31 cellular contexts compared by ENCODE assay signal in genomic region chr4:140603286-140603685, GRCh38. TPM values are rescaled to one million over a fixed set of nuclear protein-coding genes. Genes with fewer than 3 reads are reported as not detected.
DNase-seq lines count a peak whose midpoint lies in the region; ATAC-seq and TF ChIP-seq lines count a peak whose summit lies in the region.
"Had no signal": no experiment of that assay in that cellular context is flagged by ENCODE, and none has a peak within 500 bp of the region (broad histone marks: within the 10 kb centered on the region; RNA-seq: fewer than 3 reads in every experiment).

No MANE protein-coding gene starts in this region.

- intact Hi-C loops in Right ventricle myocardium superior (cut with DNase I) (no loop called here), heart right ventricle (cut with DNase I) (loop anchor here in 4 of 10 donors (5.0 to 10.0 kb wide), 4 partner anchors 78 to 242 kb away; partner anchors contain the start of gene ELMOD2 (in 2 of the 4))

- 38 to 64% methylated on average over 2 of the region's 2 CpGs for WGBS in heart right ventricle, 2 donors

- no peak overlapping the region for H3K27ac ChIP-seq in right atrium auricular region
- peak overlapping the region in 8 of 10 donors; percentile 18 to 80 (median 66) for H3K27ac ChIP-seq in heart right ventricle
- H3K27ac ChIP-seq: neutrophil, sigmoid colon, stomach, uterus had no signal

- peak; percentile 43 for ATAC-seq in Right ventricle myocardium superior (ENCODE audit: poor library complexity)
- peak; percentile 67 to 91 (median 80) for ATAC-seq in heart right ventricle
- no peak for ATAC-seq in HG03135 (IDR thresholded peaks at IDR 0.05; ENCODE audit: unreplicated experiment)
- ATAC-seq: activated CD4-positive, CD25-positive, alpha-beta regulatory T cell treated with anti-CD3 and anti-CD28 coated beads, Interleukin-2, amount 50 U/mL, for 24 hours; activated T-cell treated with anti-CD3 and anti-CD28 coated beads, Interleukin-2, amount 50 U/mL, for 72 hours; SK-N-SH treated with all-trans-retinoic acid at 6 μM for 48 hours; T-helper 17 cell had no signal

- H3K36me3 ChIP-seq in right atrium auricular region (no peaks in the 10 kb centered on the region), heart right ventricle (no peaks in the 10 kb centered on the region)
- H3K36me3 ChIP-seq: neutrophil, sigmoid colon, stomach, uterus had no signal

- DNase-seq in Right ventricle myocardium superior, result no peak
- no peak for DNase-seq in right atrium auricular region (ENCODE audit: low spot score)
- DNase-seq in NCI-H446 treated with DMSO at 0.1 percent for 48 hours (lab: John Stamatoyannopoulos, UW), result peak; percentile 2
- DNase-seq in heart right ventricle, result peak in 1 of 2 donors; percentile 64
- DNase-seq in activated T-cell treated with anti-CD3 and anti-CD28 coated beads for 4 hours, result no peak
- no peak for DNase-seq in cerebellar nuclear complex (lab: John Stamatoyannopoulos, UW)
- DNase-seq: activated CD4-positive, alpha-beta T cell treated with anti-CD3 and anti-CD28 coated beads, Interleukin-2, amount 50 U/mL, for 4 hours; activated T-cell treated with anti-CD3 and anti-CD28 coated beads, Interleukin-2, amount 50 U/mL, for 72 hours; central memory CD4-positive, alpha-beta T cell; DMS53; erythroblast; H9; NCI-H1048; NCI-H2029 treated with DMSO at 0.1 percent for 48 hours; sigmoid colon; stimulated activated CD4-positive, alpha-beta T cell treated with anti-CD3 and anti-CD28 coated beads, Interleukin-12 subunit alpha, Interleukin-12 subunit beta, amount 100 ng/mL, for 4 hours; stimulated activated CD4-positive, alpha-beta T cell treated with anti-CD3 and anti-CD28 coated beads, Interleukin-2, amount 100 ng/mL, for 48 hours; stomach; T-helper 17 cell; uterus had no signal

- H3K4me1 ChIP-seq in right atrium auricular region (peaks cover 0 to 15% of the 10 kb centered on the region in 2 donors), heart right ventricle (peaks cover 4 to 29% (median 13%) of the 10 kb centered on the region in 9 donors)
- H3K4me1 ChIP-seq: sigmoid colon, stomach, uterus had no signal

- H3K4me3 ChIP-seq in right atrium auricular region (no peak overlapping the region), heart right ventricle (no peak overlapping the region)
- H3K4me3 ChIP-seq: sigmoid colon, stomach, uterus had no signal

- H3K9me3 ChIP-seq in right atrium auricular region, result no peaks in the 10 kb centered on the region
- H3K9me3 ChIP-seq in heart right ventricle, result no peaks in the 10 kb centered on the region
- H3K9me3 ChIP-seq: neutrophil, sigmoid colon, stomach, uterus had no signal

- H3K27me3 ChIP-seq in right atrium auricular region (no peaks in the 10 kb centered on the region), heart right ventricle (no peaks in the 10 kb centered on the region)
- H3K27me3 ChIP-seq: sigmoid colon, stomach, uterus had no signal

- TF ChIP-seq CTCF in right atrium auricular region (IDR thresholded peaks at IDR 0.05) (no peak), heart right ventricle (IDR thresholded peaks at IDR 0.05) (no peak)

RNA-seq across cellular contexts. Expression of gene UCP1, which starts 34.5 kb away (rescaled TPM):
- total RNA-seq in Right ventricle myocardium superior (not detected), right atrium auricular region (under 1 TPM in 1 of 2 donors, not detected in 1; 0.28 TPM), heart right ventricle (1 to 10 TPM in 1 of 10 donors, under 1 TPM in 2, not detected in 7; 0.20 to 4.3 (median 0.30) TPM)
- polyA plus RNA-seq in heart right ventricle, result under 1 TPM; 0.22 to 0.66 TPM
- total RNA-seq: activated T-cell treated with anti-CD3 and anti-CD28 coated beads, Interleukin-2, amount 50 U/mL, for 72 hours; H9; lower leg skin; mesothelial cell of epicardium; posterior vena cava; sigmoid colon; T-helper 17 cell; uterus had no signal
- polyA plus RNA-seq: AG04450, BJ, IgD-negative memory B cell, keratinocyte, sigmoid colon, stomach had no signal

Comparison
In these comparisons a context has a peak if more than half of its experiments do, and no peak if none do; other contexts are left out.
1. H3K27ac ChIP-seq: peak in heart right ventricle (8 of 10); none in right atrium auricular region (0 of 2).